ENCODE assay signal across 15 cellular contexts in genomic region chr10:132489053-132489703, GRCh38. TPM values are rescaled to one million over a fixed set of nuclear protein-coding genes. Genes with fewer than 3 reads are reported as not detected.
DNase-seq lines count a peak whose midpoint lies in the region; ATAC-seq and TF ChIP-seq lines count a peak whose summit lies in the region.
"Had no signal": no experiment of that assay in that cellular context is flagged by ENCODE, and none has a peak within 500 bp of the region (broad histone marks: within the 10 kb centered on the region; RNA-seq: fewer than 3 reads in every experiment).

No MANE protein-coding gene starts in this region.

- CTCF ChIA-PET in Panc1 (lab: Charles Lee) = no interaction called here

- H3K9me3 ChIP-seq in Panc1 (ENCODE audit: control insufficient read depth, insufficient read depth, low read depth, low read length) (no peaks in the 10 kb centered on the region), skeletal muscle satellite cell (replicated peaks; ENCODE audit: low read length) (no peaks in the 10 kb centered on the region)
- H3K9me3 ChIP-seq: mucosa of descending colon, transverse colon had no signal

- H3K4me2 ChIP-seq in skeletal muscle satellite cell (ENCODE audit: low read length) = peak overlapping the region; percentile 50

- peak; percentile 57 for DNase-seq in EL
- DNase-seq in Panc1 (ENCODE audit: low read depth, low spot score) = no peak
- DNase-seq in fibroblast of pulmonary artery (ENCODE audit: low read depth) = peak; percentile 5
- no peak for DNase-seq in NCI-H146 (lab: John Stamatoyannopoulos, UW)
- DNase-seq in NCI-H1092 treated with DMSO at 0.1 percent for 48 hours (lab: John Stamatoyannopoulos, UW) = no peak
- DNase-seq in GM13976 (ENCODE audit: low spot score) = no peak
- DNase-seq: amniotic stem cell; CD8-positive, alpha-beta memory T cell; dermis blood vessel endothelial cell; foreskin keratinocyte; mucosa of descending colon; NK-92 treated with Interleukin-12 subunit alpha and Interleukin-12 subunit beta, amount 100 ng/mL, for 24 hours; transverse colon had no signal

- H3K36me3 ChIP-seq in Panc1 (ENCODE audit: control insufficient read depth, insufficient read depth, low read length) (no peaks in the 10 kb centered on the region), skeletal muscle satellite cell (ENCODE audit: insufficient read depth, low read length) (no peaks in the 10 kb centered on the region)
- H3K36me3 ChIP-seq: transverse colon had no signal

- no peak for TF ChIP-seq CTCF in Panc1 (IDR thresholded peaks at IDR 0.05)
- no peak for TF ChIP-seq CTCF in fibroblast of pulmonary artery (IDR thresholded peaks at IDR 0.05; ENCODE audit: low read length, missing control alignments)
- no peak for TF ChIP-seq CTCF in GM13976 (IDR thresholded peaks at IDR 0.05; ENCODE audit: borderline replicate concordance, control extremely low read depth, extremely low read depth, insufficient read depth, missing control alignments)

- H3K4me1 ChIP-seq in Panc1 (ENCODE audit: control insufficient read depth, insufficient read depth, low read length) = peaks cover 11% of the 10 kb centered on the region; the same call in 1 of the 2 replicates
- H3K4me1 ChIP-seq in skeletal muscle satellite cell (ENCODE audit: control insufficient read depth, insufficient read depth, low read length) = peaks cover 10% of the 10 kb centered on the region
- H3K4me1 ChIP-seq: foreskin keratinocyte had no signal

- no TSS peak for BruUV-seq in Panc1 (replicated peaks; lab: Mats Ljungman, UMichigan)

- H3K4me3 ChIP-seq in Panc1 (ENCODE audit: low read depth in 2 of 2, low read length in 2 of 2) = no peak overlapping the region
- no peak overlapping the region for H3K4me3 ChIP-seq in fibroblast of pulmonary artery (replicated peaks; ENCODE audit: low read depth, low read length)
- H3K4me3 ChIP-seq in skeletal muscle satellite cell (ENCODE audit: low read length) = no peak overlapping the region
- H3K4me3 ChIP-seq: mucosa of descending colon, transverse colon had no signal

- ATAC-seq in Panc1 (peak; percentile 79), GM18505 (IDR thresholded peaks at IDR 0.05; ENCODE audit: unreplicated experiment) (no peak)
- ATAC-seq: foreskin keratinocyte, mucosa of descending colon had no signal

- in situ Hi-C loops in Panc1 (cut with HindIII; ENCODE audit: low pct_unique_long_range_greater_than_20kb, low sequenced_read_pairs) (no loop called here), GM13976 (cut with MboI; ENCODE audit: low sequenced_read_pairs, unreplicated experiment) (no loop called here)

- H3K27me3 ChIP-seq in Panc1 (ENCODE audit: control insufficient read depth, insufficient read depth, low read length) = no peaks in the 10 kb centered on the region
- peaks cover 40% of the 10 kb centered on the region for H3K27me3 ChIP-seq in skeletal muscle satellite cell (ENCODE audit: control insufficient read depth, insufficient read depth, low read length)
- H3K27me3 ChIP-seq: foreskin keratinocyte, transverse colon had no signal

- POLR2A ChIA-PET in Panc1 (lab: Charles Lee) = no interaction called here

- no peak overlapping the region for H3K27ac ChIP-seq in Panc1 (ENCODE audit: low read length)
- H3K27ac ChIP-seq: foreskin keratinocyte, transverse colon had no signal

- no peak for TF ChIP-seq POLR2A in GM18505 (IDR thresholded peaks at IDR 0.05; ENCODE audit: borderline replicate concordance, extremely low read depth, insufficient read depth, insufficient read length)

- intact Hi-C loops in Panc1 (cut with micrococcal nuclease; ENCODE audit: unreplicated experiment) = no loop called here

- H3K9ac ChIP-seq in skeletal muscle satellite cell (ENCODE audit: low read depth, low read length) = no peak overlapping the region

RNA-seq across cellular contexts. Expression of gene INPP5A, which starts 48.4 kb away (rescaled TPM):
- 60.0 TPM for total RNA-seq in Panc1 (2021; ENCODE audit: unreplicated experiment)
- polyA plus RNA-seq in Panc1 (2012; ENCODE audit: insufficient read length) = 78.4 TPM
- 11.4 and 14.9 TPM in 2 replicates for total RNA-seq in skeletal muscle satellite cell (2012; rRNA removed)

Comparison
In these comparisons a context has a peak if more than half of its experiments do, and no peak if none do; other contexts are left out.
1. DNase-seq: peak in EL (single experiment) and fibroblast of pulmonary artery (single experiment); none in Panc1 (single experiment), NCI-H146 (single experiment), NCI-H1092 treated with DMSO at 0.1 percent for 48 hours (single experiment) and GM13976 (single experiment).